Comparison of ENCODE assay signal across 13 cellular contexts in genomic region chr3:171095063-171095462, GRCh38.
A peak's percentile ranks its signal among the peaks of the same experiment; 100 is the strongest.
DNase-seq lines count a peak whose midpoint lies in the region; ATAC-seq, FAIRE-seq and TF ChIP-seq lines count a peak whose summit lies in the region.
"Had no signal": no experiment of that assay in that cellular context is flagged by ENCODE, and none has a peak within 500 bp of the region (broad histone marks: within the 10 kb centered on the region; RNA-seq: fewer than 3 reads in every experiment).

No MANE protein-coding gene starts in this region.

- H3K9me3 ChIP-seq in uterus, result no peaks in the 10 kb centered on the region
- H3K9me3 ChIP-seq: mucosa of descending colon had no signal

- no peak for TF ChIP-seq CTCF in uterus (IDR thresholded peaks at IDR 0.05)

- intact Hi-C loops in uterus (cut with DNase I; ENCODE audit: low total_unique reads), result no loop called here

- FAIRE-seq in GM18507 (lab: Jason Lieb, UNC), result peak; percentile 58

- no peak for TF ChIP-seq POLR2A in uterus (IDR thresholded peaks at IDR 0.05)

- no peak overlapping the region for H3K4me3 ChIP-seq in uterus
- H3K4me3 ChIP-seq: mucosa of descending colon had no signal

- no peaks in the 10 kb centered on the region for H3K27me3 ChIP-seq in uterus

- ATAC-seq in GM19467 (IDR thresholded peaks at IDR 0.05; ENCODE audit: unreplicated experiment) (peak; percentile 75), HG03025 (IDR thresholded peaks at IDR 0.05; ENCODE audit: low FRiP score, unreplicated experiment) (peak; percentile 66)
- ATAC-seq: effector memory CD8-positive, alpha-beta T cell; mucosa of descending colon; Right ventricle myocardium inferior; sciatic nerve had no signal

- no peaks in the 10 kb centered on the region for H3K4me1 ChIP-seq in uterus

- DNase-seq in GM18507 (ENCODE audit: extremely low spot score, insufficient read length, low read depth) (no peak), NCI-H2107 (lab: John Stamatoyannopoulos, UW) (peak; percentile 83), uterus (no peak), NCI-H1694 (lab: John Stamatoyannopoulos, UW) (no peak), mucosa of gallbladder (ENCODE audit: low spot score) (no peak)
- DNase-seq in activated CD4-positive, CD25-positive, alpha-beta regulatory T cell treated with anti-CD3 and anti-CD28 coated beads, Interleukin-2, amount 50 U/mL, for 72 hours, result no peak
- DNase-seq: activated CD4-positive, alpha-beta T cell treated with anti-CD3 and anti-CD28 coated beads, Interleukin-2, amount 10 ng/mL, durations not matched to agents 7 days and 5 days; effector memory CD8-positive, alpha-beta T cell; mucosa of descending colon had no signal

- no peaks in the 10 kb centered on the region for H3K36me3 ChIP-seq in uterus

- no peak overlapping the region for H3K27ac ChIP-seq in uterus
